In genomic region chr1:44811234-44811633, GRCh38 we compare ENCODE assay signal across 9 cellular contexts. TPM values are rescaled to one million over a fixed set of nuclear protein-coding genes. Genes with fewer than 3 reads are reported as not detected.
A peak's percentile ranks its signal among the peaks of the same experiment; 100 is the strongest.
DNase-seq lines count a peak whose midpoint lies in the region; FAIRE-seq and TF ChIP-seq lines count a peak whose summit lies in the region.
"Had no signal": no experiment of that assay in that cellular context is flagged by ENCODE, and none has a peak within 500 bp of the region (broad histone marks: within the 10 kb centered on the region; RNA-seq: fewer than 3 reads in every experiment).

No MANE protein-coding gene starts in this region.

- H3K27me3 ChIP-seq in endothelial cell of umbilical vein (ENCODE audit: control insufficient read depth in 2 of 2, insufficient read depth in 2 of 2, low read length in 2 of 2) (no peaks in the 10 kb centered on the region), ovary (no peaks in the 10 kb centered on the region)

- FAIRE-seq in endothelial cell of umbilical vein (lab: Jason Lieb, UNC) = no peak

- intact Hi-C loops in endothelial cell of umbilical vein (cut with micrococcal nuclease) = loop anchor here (1.0 kb wide), 1 partner anchor 8 kb away; no protein-coding TSS in a partner anchor
- intact Hi-C loops in ovary (cut with DNase I) = no loop called here
- intact Hi-C loops in posterior vena cava (cut with DNase I) = no loop called here

- H3K4me3 ChIP-seq in AG10803 (ENCODE audit: low read length) (peak overlapping the region; percentile 8; the same call in 1 of the 2 replicates), endothelial cell of umbilical vein (replicated peaks in 1 of 3; ENCODE audit: insufficient read depth in 1 of 3, low read depth in 1 of 3, low read length in 3 of 3) (peak overlapping the region in 1 of 3 experiments; percentile 11), ovary (no peak overlapping the region)

- no peak for DNase-seq in AG10803 (ENCODE audit: low read depth)
- no peak for DNase-seq in RWPE1 (ENCODE audit: low spot score)
- DNase-seq in endothelial cell of umbilical vein (ENCODE audit: low read depth, low spot score) = peak; percentile 34
- peak in 3 of 5 donors; percentile 10 to 23 (median 15) for DNase-seq in ovary
- DNase-seq in nucleus accumbens (lab: John Stamatoyannopoulos, UW) = no peak
- no peak for DNase-seq in ecto neural progenitor cell (ENCODE audit: low spot score)
- no peak for DNase-seq in posterior vena cava (ENCODE audit: low spot score)
- DNase-seq in putamen (ENCODE audit: low spot score) = no peak
- DNase-seq: NCI-H1105 had no signal

- peak overlapping the region; percentile 54 for H3K4me2 ChIP-seq in endothelial cell of umbilical vein (ENCODE audit: insufficient read depth, low read length)

- TF ChIP-seq CTCF in AG10803 (conservative IDR thresholded peaks at IDR 0.05; ENCODE audit: low read length) (peak; percentile 22; the same call in 1 of the 2 replicates), RWPE1 (conservative IDR thresholded peaks at IDR 0.05; ENCODE audit: low read depth) (no peak), endothelial cell of umbilical vein (IDR thresholded peaks at IDR 0.05; ENCODE audit: extremely low read depth in 1 of 2, insufficient read depth in 1 of 2, low read depth in 1 of 2, low read length in 2 of 2) (no peak), ovary (IDR thresholded peaks at IDR 0.05) (no peak)

- POLR2A ChIA-PET in RWPE1 (lab: Yijun Ruan, JAX; ENCODE audit: low non-redundant PET) (interaction anchor here (0.7 kb wide), 2 partner anchors 11 to 81 kb away, joined by 8 read pairs; no protein-coding TSS in a partner anchor), endothelial cell of umbilical vein (lab: Charles Lee) (interaction anchor here (4.3 kb wide), 1 partner anchor 11 kb away, joined by 75 read pairs; the partner anchor contains the start of gene PLK3)

- dilution Hi-C loops in endothelial cell of umbilical vein (cut with MboI; ENCODE audit: extremely low pct_ligation_motif_present, low sequenced_read_pairs) = no loop called here

- WGBS in ovary, 3 donors = 70 to 79% (median 71%) methylated on average over 8 of the region's 8 CpGs

- H3K79me2 ChIP-seq in endothelial cell of umbilical vein (ENCODE audit: control insufficient read depth, insufficient read depth, low read length) = peaks cover 28% of the 10 kb centered on the region

- peak overlapping the region; percentile 34 for H3K9ac ChIP-seq in endothelial cell of umbilical vein (replicated peaks; ENCODE audit: extremely low read depth, insufficient read depth, low read length)

- no peak overlapping the region for H2AFZ ChIP-seq in endothelial cell of umbilical vein (ENCODE audit: low read depth, low read length)

- H3K36me3 ChIP-seq in endothelial cell of umbilical vein (ENCODE audit: control insufficient read depth in 2 of 2, extremely low read depth in 1 of 2, insufficient read depth in 2 of 2, low read length in 2 of 2) = peaks cover 7 to 17% of the 10 kb centered on the region in 2 experiments
- no peaks in the 10 kb centered on the region for H3K36me3 ChIP-seq in ovary

- BruUV-seq in endothelial cell of umbilical vein (replicated peaks; lab: Mats Ljungman, UMichigan) = no TSS peak

- TF ChIP-seq POLR2A in endothelial cell of umbilical vein (IDR thresholded peaks at IDR 0.05; ENCODE audit: low read depth, low read length) = no peak
- TF ChIP-seq POLR2A in ovary (IDR thresholded peaks at IDR 0.05) = no peak

- no peak for TF ChIP-seq EP300 in ovary (IDR thresholded peaks at IDR 0.05)

- H4K20me1 ChIP-seq in endothelial cell of umbilical vein (replicated peaks; ENCODE audit: control insufficient read depth, extremely low read depth, insufficient read depth, low read length) = no peaks in the 10 kb centered on the region

- CTCF ChIA-PET in RWPE1 (lab: Yijun Ruan, JAX) = interaction anchor here (0.7 kb wide), 1 partner anchor 1363 kb away, joined by 4 read pairs; no protein-coding TSS in a partner anchor
- CTCF ChIA-PET in endothelial cell of umbilical vein (lab: Charles Lee) = interaction anchor here (1.4 kb wide), 1 partner anchor 11 kb away, joined by 7 read pairs; the partner anchor contains the start of gene PLK3

- H3K9me3 ChIP-seq in endothelial cell of umbilical vein (replicated peaks; ENCODE audit: control insufficient read depth, insufficient read depth, low read length) = no peaks in the 10 kb centered on the region
- H3K9me3 ChIP-seq in ovary = no peaks in the 10 kb centered on the region

- H3K9me1 ChIP-seq in endothelial cell of umbilical vein (replicated peaks; ENCODE audit: control insufficient read depth, extremely low read depth, insufficient read depth, low read length) = no peaks in the 10 kb centered on the region

- H3K4me1 ChIP-seq in endothelial cell of umbilical vein (ENCODE audit: control insufficient read depth, extremely low read depth, insufficient read depth, low read length) (peaks cover 61% of the 10 kb centered on the region), ovary (ENCODE audit: insufficient read depth) (peaks cover 43% of the 10 kb centered on the region)

- H3K27ac ChIP-seq in RWPE1 (peak overlapping the region; percentile 99), endothelial cell of umbilical vein (ENCODE audit: insufficient read depth, low read depth, low read length) (peak overlapping the region; percentile 70), ovary (peak overlapping the region in 1 of 2 donors; percentile 39)

TF ChIP-seq in endothelial cell of umbilical vein, 7 proteins besides CTCF, POLR2A, EP300 and RAD21 (continues in another document):
- TF ChIP-seq MYC (IDR thresholded peaks at IDR 0.05; ENCODE audit: low read depth, low read length) = no peak

RNA-seq across cellular contexts. Expression of gene BTBD19, which starts 2.9 kb away (rescaled TPM):
- total RNA-seq in endothelial cell of umbilical vein = 69.9 and 72.5 TPM in 2 replicates
- 97.9 and 115 TPM in 2 replicates for polyA plus RNA-seq in endothelial cell of umbilical vein
- polyA plus RNA-seq in endothelial cell of umbilical vein (2011; cell fraction: cytosol; rRNA removed) = 24.1 and 36.0 TPM in 2 replicates
- 280 and 331 TPM in 2 replicates for polyA plus RNA-seq in endothelial cell of umbilical vein (2011; cell fraction: nucleus; rRNA removed)
- polyA plus RNA-seq in endothelial cell of umbilical vein (2012) = 20.8 and 28.6 TPM in 2 replicates
- 50.7 and 56.2 TPM in 2 replicates for polyA minus RNA-seq in endothelial cell of umbilical vein
- polyA minus RNA-seq in endothelial cell of umbilical vein (2011; cell fraction: cytosol; rRNA and poly(A)+ RNA removed) = not detected
- 88.6 and 106 TPM in 2 replicates for polyA minus RNA-seq in endothelial cell of umbilical vein (2011; cell fraction: nucleus; rRNA and poly(A)+ RNA removed)
- 10 to 100 TPM in 5 of 7 donors, 1 to 10 TPM in 2; 7.7 to 24.3 (median 19.4) TPM for total RNA-seq in ovary
- 1 to 10 TPM; 7.1 to 8.5 TPM for polyA plus RNA-seq in ovary
- 10 to 100 TPM; 13.5 to 22.2 TPM for total RNA-seq in posterior vena cava

RNA-seq across cellular contexts. Expression of gene DYNLT4, which starts 4.1 kb away (rescaled TPM):
- total RNA-seq in endothelial cell of umbilical vein (0.62 and 1.1 TPM in 2 replicates), ovary (10 to 100 TPM in 1 of 7 donors, 1 to 10 TPM in 2, under 1 TPM in 4; 0.35 to 23.7 (median 0.84) TPM), posterior vena cava (not detected)
- polyA plus RNA-seq in endothelial cell of umbilical vein (0.46 and 1.1 TPM in 2 replicates), ovary (under 1 TPM in 1 of 2 donors, not detected in 1; 0.22 TPM)
- polyA plus RNA-seq in endothelial cell of umbilical vein (2011; cell fraction: cytosol; rRNA removed) = 0.19 and 0.28 TPM in 2 replicates
- polyA plus RNA-seq in endothelial cell of umbilical vein (2011; cell fraction: nucleus; rRNA removed) = 0.64 and 0.65 TPM in 2 replicates
- polyA plus RNA-seq in endothelial cell of umbilical vein (2012) = 0.30 and 0.33 TPM in 2 replicates
- 0.28 and 0.83 TPM in 2 replicates for polyA minus RNA-seq in endothelial cell of umbilical vein
- polyA minus RNA-seq in endothelial cell of umbilical vein (2011; cell fraction: cytosol; rRNA and poly(A)+ RNA removed) = not detected
- polyA minus RNA-seq in endothelial cell of umbilical vein (2011; cell fraction: nucleus; rRNA and poly(A)+ RNA removed) = 6.7 TPM in 1 of 2 replicates, not detected in the other

RNA-seq across cellular contexts. Expression of gene PLK3, which starts 11.1 kb away (rescaled TPM):
- 55.0 and 60.0 TPM in 2 replicates for total RNA-seq in endothelial cell of umbilical vein
- polyA plus RNA-seq in endothelial cell of umbilical vein = 66.7 and 90.1 TPM in 2 replicates
- polyA plus RNA-seq in endothelial cell of umbilical vein (2011; cell fraction: cytosol; rRNA removed) = 40.1 and 43.5 TPM in 2 replicates
- 170 and 214 TPM in 2 replicates for polyA plus RNA-seq in endothelial cell of umbilical vein (2011; cell fraction: nucleus; rRNA removed)
- 22.4 and 28.9 TPM in 2 replicates for polyA plus RNA-seq in endothelial cell of umbilical vein (2012)
- 42.3 and 50.8 TPM in 2 replicates for polyA minus RNA-seq in endothelial cell of umbilical vein
- 5.4 TPM for polyA minus RNA-seq in endothelial cell of umbilical vein (2011; cell fraction: cytosol; rRNA and poly(A)+ RNA removed)
- 57.2 and 80.3 TPM in 2 replicates for polyA minus RNA-seq in endothelial cell of umbilical vein (2011; cell fraction: nucleus; rRNA and poly(A)+ RNA removed)
- 10 to 100 TPM; 12.3 to 68.6 (median 25.2) TPM for total RNA-seq in ovary
- 1 to 10 TPM; 4.2 to 9.7 TPM for polyA plus RNA-seq in ovary
- total RNA-seq in posterior vena cava = 10 to 100 TPM; 20.1 to 32.7 TPM

RNA-seq across cellular contexts. Expression of gene BEST4, which starts 23.3 kb away (rescaled TPM):
- total RNA-seq in endothelial cell of umbilical vein (0.21 TPM in 1 of 2 replicates, not detected in the other), ovary (1 to 10 TPM in 3 of 7 donors, under 1 TPM in 4; 0.50 to 1.7 (median 0.67) TPM), posterior vena cava (under 1 TPM; 0.37 to 0.38 TPM)
- polyA plus RNA-seq in endothelial cell of umbilical vein (0.21 and 0.29 TPM in 2 replicates), ovary (under 1 TPM; 0.25 to 0.29 TPM)
- 0.04 and 0.18 TPM in 2 replicates for polyA plus RNA-seq in endothelial cell of umbilical vein (2011; cell fraction: cytosol; rRNA removed)
- polyA plus RNA-seq in endothelial cell of umbilical vein (2011; cell fraction: nucleus; rRNA removed) = 1.5 and 2.3 TPM in 2 replicates
- polyA plus RNA-seq in endothelial cell of umbilical vein (2012) = 0.13 and 0.19 TPM in 2 replicates
- 0.23 TPM in 1 of 2 replicates, not detected in the other for polyA minus RNA-seq in endothelial cell of umbilical vein
- not detected for polyA minus RNA-seq in endothelial cell of umbilical vein (2011; cell fraction: cytosol; rRNA and poly(A)+ RNA removed)
- 0.38 TPM in 1 of 2 replicates, not detected in the other for polyA minus RNA-seq in endothelial cell of umbilical vein (2011; cell fraction: nucleus; rRNA and poly(A)+ RNA removed)

RNA-seq across cellular contexts. Expression of gene PTCH2, which starts 31.8 kb away (rescaled TPM):
- total RNA-seq in endothelial cell of umbilical vein = 1.8 and 1.9 TPM in 2 replicates
- polyA plus RNA-seq in endothelial cell of umbilical vein = 1.8 and 2.6 TPM in 2 replicates
- 0.44 and 0.72 TPM in 2 replicates for polyA plus RNA-seq in endothelial cell of umbilical vein (2011; cell fraction: cytosol; rRNA removed)
- polyA plus RNA-seq in endothelial cell of umbilical vein (2011; cell fraction: nucleus; rRNA removed) = 3.4 and 4.5 TPM in 2 replicates
- 0.37 and 0.43 TPM in 2 replicates for polyA plus RNA-seq in endothelial cell of umbilical vein (2012)
- 0.96 and 2.1 TPM in 2 replicates for polyA minus RNA-seq in endothelial cell of umbilical vein
- polyA minus RNA-seq in endothelial cell of umbilical vein (2011; cell fraction: cytosol; rRNA and poly(A)+ RNA removed) = not detected
- 1.5 and 2.1 TPM in 2 replicates for polyA minus RNA-seq in endothelial cell of umbilical vein (2011; cell fraction: nucleus; rRNA and poly(A)+ RNA removed)
- 10 to 100 TPM in 5 of 7 donors, 1 to 10 TPM in 2; 1.8 to 21.2 (median 10.7) TPM for total RNA-seq in ovary
- polyA plus RNA-seq in ovary = 10 to 100 TPM in 1 of 2 donors, 1 to 10 TPM in 1; 2.4 to 14.0 TPM
- total RNA-seq in posterior vena cava = 1 to 10 TPM; 1.6 to 2.1 TPM

Comparison
In these comparisons a context has a peak if more than half of its experiments do, and no peak if none do; other contexts are left out.
1. DNase-seq: peak in endothelial cell of umbilical vein (single experiment) and ovary (3 of 5); none in AG10803 (single experiment), RWPE1 (single experiment), nucleus accumbens (0 of 56), ecto neural progenitor cell (single experiment), posterior vena cava (single experiment) and putamen (single experiment).